Comparison of ENCODE assay signal across 28 cellular contexts in the genomic region with DNA sequence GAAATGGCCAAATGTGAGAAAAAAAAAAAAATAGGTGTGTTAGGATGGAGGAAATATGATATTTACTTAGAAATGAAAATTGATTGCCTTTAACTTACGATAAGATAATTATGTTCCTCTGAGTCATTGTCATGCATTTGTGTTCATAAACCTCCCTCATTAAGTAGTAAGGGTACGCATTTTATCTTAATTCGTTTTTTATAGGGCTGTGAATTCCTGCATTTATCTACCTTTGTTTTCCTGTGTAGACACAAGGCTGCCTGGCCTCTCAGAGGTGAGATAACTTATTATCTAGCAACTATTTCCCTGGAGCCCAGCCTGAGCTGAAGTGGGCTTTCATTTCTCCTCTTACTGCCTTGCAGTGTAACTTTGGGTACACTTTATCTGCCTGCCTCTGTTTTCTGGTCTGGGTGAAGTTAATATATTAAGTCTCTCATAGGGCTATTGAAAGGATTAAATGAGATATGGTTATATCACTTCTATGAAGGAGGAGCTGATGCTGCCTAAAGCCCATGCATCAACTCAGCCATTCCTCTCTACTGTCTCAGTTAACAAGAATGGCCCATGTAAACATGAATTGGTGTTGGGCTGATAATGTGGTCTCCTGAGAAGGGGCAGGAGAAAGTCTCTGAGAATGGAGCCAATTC.
A peak's percentile ranks its signal among the peaks of the same experiment; 100 is the strongest.
DNase-seq lines count a peak whose midpoint lies in the region; FAIRE-seq and TF ChIP-seq lines count a peak whose summit lies in the region.
"Had no signal": no experiment of that assay in that cellular context is flagged by ENCODE, and none has a peak within 500 bp of the region (broad histone marks: within the 10 kb centered on the region; RNA-seq: fewer than 3 reads in every experiment).

No MANE protein-coding gene starts in this region.

- BruUV-seq in MCF 10A (replicated peaks; lab: Mats Ljungman, UMichigan), result no TSS peak

- H3K9me3 ChIP-seq in endodermal cell (ENCODE audit: control insufficient read depth, low read length), result no peaks in the 10 kb centered on the region
- H3K9me3 ChIP-seq in small intestine (ENCODE audit: control insufficient read depth, low read depth), result no peaks in the 10 kb centered on the region
- no peaks in the 10 kb centered on the region for H3K9me3 ChIP-seq in SK-N-SH
- H3K9me3 ChIP-seq: BLaER1, MG63 had no signal

- H3K27me3 Mint-ChIP-seq in endodermal cell (ENCODE audit: insufficient read depth) (peaks cover 7% of the 10 kb centered on the region), MCF 10A (ENCODE audit: insufficient read depth, unreplicated experiment) (no peaks in the 10 kb centered on the region)
- H3K27me3 Mint-ChIP-seq: CD4-positive, CD25-positive, alpha-beta regulatory T cell had no signal

- TF ChIP-seq CTCF in endodermal cell (conservative IDR thresholded peaks at IDR 0.05), result no peak
- TF ChIP-seq CTCF in MCF 10A (IDR thresholded peaks at IDR 0.05; ENCODE audit: unreplicated experiment), result no peak
- no peak for TF ChIP-seq CTCF in SK-N-SH (IDR thresholded peaks at IDR 0.05)

- H3K27me3 ChIP-seq in endodermal cell (ENCODE audit: control insufficient read depth, insufficient read depth, low read length, poor library complexity, severe bottlenecking) (no peaks in the 10 kb centered on the region), small intestine (ENCODE audit: control insufficient read depth in 2 of 2, insufficient read depth in 2 of 2, low read length in 2 of 2) (no peaks in the 10 kb centered on the region), SK-N-SH (ENCODE audit: insufficient read depth) (peaks cover 40% of the 10 kb centered on the region; the same call in 1 of the 2 replicates)
- H3K27me3 ChIP-seq: BLaER1, MG63 had no signal

- H3K27ac Mint-ChIP-seq in endodermal cell, result peak overlapping the region; percentile 41
- H3K27ac Mint-ChIP-seq in MCF 10A (ENCODE audit: low read depth, unreplicated experiment), result no peak overlapping the region
- H3K27ac Mint-ChIP-seq: CD4-positive, CD25-positive, alpha-beta regulatory T cell; T-helper 1 cell treated with Interleukin-12 subunit alpha and Interleukin-12 subunit beta and Interleukin-4 antibody, amounts not matched to agents 30 μg/mL and 1 μg/mL, for 36 hours had no signal

- H3K4me3 Mint-ChIP-seq in endodermal cell (no peak overlapping the region), MCF 10A (ENCODE audit: unreplicated experiment) (no peak overlapping the region)
- H3K4me3 Mint-ChIP-seq: CD4-positive, CD25-positive, alpha-beta regulatory T cell; T-helper 1 cell treated with Interleukin-12 subunit alpha and Interleukin-12 subunit beta and Interleukin-4 antibody, amounts not matched to agents 30 μg/mL and 1 μg/mL, for 36 hours had no signal

- no peaks in the 10 kb centered on the region for H3K9me3 Mint-ChIP-seq in endodermal cell
- no peaks in the 10 kb centered on the region for H3K9me3 Mint-ChIP-seq in MCF 10A (ENCODE audit: unreplicated experiment)
- H3K9me3 Mint-ChIP-seq: CD4-positive, CD25-positive, alpha-beta regulatory T cell; T-helper 1 cell treated with Interleukin-12 subunit alpha and Interleukin-12 subunit beta and Interleukin-4 antibody, amounts not matched to agents 30 μg/mL and 1 μg/mL, for 36 hours had no signal

- H3K4me1 Mint-ChIP-seq in endodermal cell, result peaks cover 30% of the 10 kb centered on the region
- no peaks in the 10 kb centered on the region for H3K4me1 Mint-ChIP-seq in MCF 10A (ENCODE audit: insufficient read depth, unreplicated experiment)
- H3K4me1 Mint-ChIP-seq: CD4-positive, CD25-positive, alpha-beta regulatory T cell had no signal

- peaks cover 13% of the 10 kb centered on the region for H3K4me1 ChIP-seq in endodermal cell (ENCODE audit: control insufficient read depth, insufficient read depth, low read length)
- H3K4me1 ChIP-seq in small intestine (ENCODE audit: control insufficient read depth in 2 of 2, insufficient read depth in 1 of 2, low read depth in 1 of 2, low read length in 1 of 2), result peaks cover under 1 to 2% of the 10 kb centered on the region in 2 donors
- no peaks in the 10 kb centered on the region for H3K4me1 ChIP-seq in SK-N-SH (ENCODE audit: control insufficient read depth in 1 of 2, insufficient read depth in 2 of 2, low read depth in 1 of 2, low read length in 1 of 2)

- H3K27ac ChIP-seq in endodermal cell (ENCODE audit: low read depth, low read length), result no peak overlapping the region
- H3K27ac ChIP-seq in small intestine (ENCODE audit: low read depth in 1 of 2, low read length in 1 of 2), result no peak overlapping the region
- H3K27ac ChIP-seq in SK-N-SH (ENCODE audit: low read depth in 2 of 2, low read length in 1 of 2), result no peak overlapping the region
- H3K27ac ChIP-seq: BLaER1, GM23248, SK-N-MC had no signal

- intact Hi-C loops in MCF 10A (cut with micrococcal nuclease), result no loop called here

- no peaks in the 10 kb centered on the region for H4K20me1 ChIP-seq in SK-N-SH (ENCODE audit: insufficient read depth)
- H4K20me1 ChIP-seq: BLaER1 had no signal

- CTCF ChIA-PET in MCF 10A (lab: Yijun Ruan, JAX), result no interaction called here
- CTCF ChIA-PET in SK-N-SH (lab: Yijun Ruan, JAX), result no interaction called here

- no peaks in the 10 kb centered on the region for H3K36me3 Mint-ChIP-seq in endodermal cell (ENCODE audit: low read depth)
- H3K36me3 Mint-ChIP-seq in MCF 10A (ENCODE audit: insufficient read depth, unreplicated experiment), result peaks cover 5% of the 10 kb centered on the region
- H3K36me3 Mint-ChIP-seq: CD4-positive, CD25-positive, alpha-beta regulatory T cell had no signal

- WGBS in endodermal cell (ENCODE audit: insufficient coverage in 1 of 2, insufficient read length in 1 of 2), 2 experiments, result 70 to 74% methylated on average over 3 of the region's 3 CpGs
- 9 to 58% (median 36%) methylated on average over 3 of the region's 3 CpGs for WGBS in small intestine, 3 donors
- WGBS in SK-N-SH (ENCODE audit: low lambda C conversion rate), result 23% methylated on average over 3 of the region's 3 CpGs

- H3F3A ChIP-seq in SK-N-SH (replicated peaks; ENCODE audit: insufficient read depth), result no peaks in the 10 kb centered on the region

- FAIRE-seq in small intestine (lab: Jason Lieb, UNC), result peak; percentile 55
- FAIRE-seq: A204.1, HepG2, K562, RCC 7860 had no signal

- no peaks in the 10 kb centered on the region for H3K79me2 ChIP-seq in SK-N-SH (ENCODE audit: insufficient read depth)

- H3K4me2 ChIP-seq in SK-N-SH, result no peak overlapping the region
- H3K4me2 ChIP-seq: BLaER1 had no signal

- H3K36me3 ChIP-seq in endodermal cell (ENCODE audit: control insufficient read depth, insufficient read depth, low read length) (no peaks in the 10 kb centered on the region), small intestine (ENCODE audit: control insufficient read depth in 2 of 2, insufficient read depth in 2 of 2, low read length in 2 of 2) (no peaks in the 10 kb centered on the region), SK-N-SH (replicated peaks in 1 of 2; ENCODE audit: control insufficient read depth in 1 of 2, insufficient read depth in 2 of 2, low read length in 1 of 2) (no peaks in the 10 kb centered on the region)
- H3K36me3 ChIP-seq: BLaER1, MG63 had no signal

- H3K9ac ChIP-seq in endodermal cell (ENCODE audit: extremely low read depth, low read length, poor library complexity, severe bottlenecking) (no peak overlapping the region), SK-N-SH (no peak overlapping the region)
- H3K9ac ChIP-seq: BLaER1, GM23248 had no signal

- peak; percentile 24 for DNase-seq in NCI-H345 treated with DMSO at 0.1 percent for 48 hours (lab: John Stamatoyannopoulos, UW; ENCODE audit: unreplicated experiment)
- no peak for DNase-seq in NCI-H345 (lab: John Stamatoyannopoulos, UW)
- DNase-seq in LoVo (ENCODE audit: low spot score), result peak; percentile 50
- peak; percentile 60 for DNase-seq in endodermal cell
- DNase-seq in small intestine, result peak; percentile 89
- no peak for DNase-seq in MCF 10A (ENCODE audit: unreplicated experiment)
- no peak for DNase-seq in dermis blood vessel endothelial cell
- no peak for DNase-seq in SK-N-SH
- DNase-seq: CD4-positive, CD25-positive, alpha-beta regulatory T cell; DMS153; GM23248; HCEC 1CT; Kasumi-1; MG63; NCI-H1048; NCI-H1417; NCI-H1930; NCI-H2107; NCI-H510A; SIG-M5; SW 1271 had no signal

- H3K4me3 ChIP-seq in endodermal cell (ENCODE audit: low read length), result peak overlapping the region; percentile 36
- no peak overlapping the region for H3K4me3 ChIP-seq in small intestine (ENCODE audit: low read depth in 1 of 2, low read length in 2 of 2)
- H3K4me3 ChIP-seq in SK-N-SH (ENCODE audit: low read depth in 2 of 2, low read length in 1 of 2), result no peak overlapping the region
- H3K4me3 ChIP-seq: BLaER1, GM23248, K562, MG63, SK-N-MC had no signal

- no peaks in the 10 kb centered on the region for H3K9me2 ChIP-seq in SK-N-SH

- no peak for TF ChIP-seq EP300 in SK-N-SH (IDR thresholded peaks at IDR 0.05; ENCODE audit: borderline replicate concordance in 1 of 2, low read depth in 1 of 2, low read length in 1 of 2)

- H2AFZ ChIP-seq in SK-N-SH (ENCODE audit: low read depth), result no peak overlapping the region
- H2AFZ ChIP-seq: GM23248 had no signal

- no peak for TF ChIP-seq RAD21 in SK-N-SH (IDR thresholded peaks at IDR 0.05; ENCODE audit: low read length)

- POLR2A ChIA-PET in MCF 10A (lab: Yijun Ruan, JAX), result no interaction called here
- POLR2A ChIA-PET in SK-N-SH (lab: Yijun Ruan, JAX), result no interaction called here

TF ChIP-seq in SK-N-SH, 30 proteins besides CTCF, POLR2A, EP300 and RAD21 (continues in another document):
- TF ChIP-seq JUND (IDR thresholded peaks at IDR 0.05) (no peak), FOXM1 (IDR thresholded peaks at IDR 0.05; ENCODE audit: low read depth) (no peak), ELF1 (IDR thresholded peaks at IDR 0.05) (no peak), NFIC (IDR thresholded peaks at IDR 0.05; ENCODE audit: borderline replicate concordance) (no peak), NRF1 (IDR thresholded peaks at IDR 0.05; ENCODE audit: low read depth, low read length) (no peak), TEAD4 (IDR thresholded peaks at IDR 0.05; ENCODE audit: borderline replicate concordance, insufficient read depth) (no peak), GATA2 (CRISPR knock-in tag; IDR thresholded peaks at IDR 0.05) (no peak), YY1 (IDR thresholded peaks at IDR 0.05; ENCODE audit: low read depth) (no peak)
- TF ChIP-seq, protein P1, sequence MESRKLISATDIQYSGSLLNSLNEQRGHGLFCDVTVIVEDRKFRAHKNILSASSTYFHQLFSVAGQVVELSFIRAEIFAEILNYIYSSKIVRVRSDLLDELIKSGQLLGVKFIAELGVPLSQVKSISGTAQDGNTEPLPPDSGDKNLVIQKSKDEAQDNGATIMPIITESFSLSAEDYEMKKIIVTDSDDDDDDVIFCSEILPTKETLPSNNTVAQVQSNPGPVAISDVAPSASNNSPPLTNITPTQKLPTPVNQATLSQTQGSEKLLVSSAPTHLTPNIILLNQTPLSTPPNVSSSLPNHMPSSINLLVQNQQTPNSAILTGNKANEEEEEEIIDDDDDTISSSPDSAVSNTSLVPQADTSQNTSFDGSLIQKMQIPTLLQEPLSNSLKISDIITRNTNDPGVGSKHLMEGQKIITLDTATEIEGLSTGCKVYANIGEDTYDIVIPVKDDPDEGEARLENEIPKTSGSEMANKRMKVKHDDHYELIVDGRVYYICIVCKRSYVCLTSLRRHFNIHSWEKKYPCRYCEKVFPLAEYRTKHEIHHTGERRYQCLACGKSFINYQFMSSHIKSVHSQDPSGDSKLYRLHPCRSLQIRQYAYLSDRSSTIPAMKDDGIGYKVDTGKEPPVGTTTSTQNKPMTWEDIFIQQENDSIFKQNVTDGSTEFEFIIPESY (IDR thresholded peaks at IDR 0.05; ENCODE audit: borderline replicate concordance, low read depth), result no peak

Comparison
In these comparisons a context has a peak if more than half of its experiments do, and no peak if none do; other contexts are left out.
1. DNase-seq: peak in NCI-H345 treated with DMSO at 0.1 percent for 48 hours (single experiment), LoVo (single experiment), endodermal cell (single experiment) and small intestine (single experiment); none in NCI-H345 (single experiment), MCF 10A (single experiment), dermis blood vessel endothelial cell (single experiment) and SK-N-SH (single experiment).